Comparison of ENCODE assay signal across 8 cellular contexts in the genomic region with DNA sequence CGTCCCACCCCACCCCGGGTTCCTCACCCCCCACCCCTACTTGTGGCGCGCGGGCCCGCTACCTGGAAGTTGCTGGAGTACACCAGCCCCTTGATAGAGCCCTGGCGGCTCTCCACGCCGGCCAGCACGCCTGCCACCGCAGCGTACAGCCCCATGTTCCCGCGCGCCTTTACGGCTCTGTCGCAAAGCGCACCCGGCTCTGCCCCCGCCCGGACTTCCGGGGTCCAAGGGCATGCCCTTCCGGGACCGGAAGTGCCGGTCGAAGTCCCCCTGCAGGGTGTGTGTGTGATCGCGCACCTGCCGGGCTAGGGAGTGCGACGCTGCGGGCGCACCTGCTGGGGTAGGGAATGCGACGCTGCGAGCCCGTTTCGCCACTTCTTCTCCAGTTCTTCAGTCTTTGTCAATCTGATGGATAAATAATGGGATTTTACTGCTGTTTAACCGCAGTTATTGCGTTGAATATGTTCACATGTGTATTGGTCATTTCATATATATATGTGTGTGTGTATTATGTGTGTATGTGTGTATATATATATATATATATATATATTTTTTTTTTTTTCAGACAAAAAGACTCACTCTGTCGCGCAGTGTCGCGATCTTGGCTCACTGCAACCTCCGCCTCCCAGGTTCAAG. TPM values are rescaled to one million over a fixed set of nuclear protein-coding genes. Genes with fewer than 3 reads are reported as not detected.
DNase-seq lines count a peak whose midpoint lies in the region; ATAC-seq and TF ChIP-seq lines count a peak whose summit lies in the region.
"Not testable (repeated sequence)": the region's sequence is repeated elsewhere in the genome, so short reads cannot be mapped to it uniquely, and the experiment has no call there.

No MANE protein-coding gene starts in this region.

- not testable (repeated sequence) for H3K27me3 Mint-ChIP-seq in activated naive CD4-positive, alpha-beta T cell treated with anti-CD3 and anti-CD28 coated beads, Interleukin-2, amount 10 ng/mL, durations not matched to agents 7 days and 5 days; natural killer cell treated with Interleukin-12 subunit alpha and Interleukin-12 subunit beta and Interleukin-15 and Interleukin-18, amount 100 ng/mL, for 72 hours

- not testable (repeated sequence) for H3K27ac Mint-ChIP-seq in activated naive CD4-positive, alpha-beta T cell treated with anti-CD3 and anti-CD28 coated beads, Interleukin-2, amount 10 ng/mL, durations not matched to agents 7 days and 5 days; natural killer cell treated with Interleukin-12 subunit alpha and Interleukin-12 subunit beta and Interleukin-15 and Interleukin-18, amount 100 ng/mL, for 72 hours

- TF ChIP-seq EP300 in upper lobe of left lung (IDR thresholded peaks at IDR 0.05) = not testable (repeated sequence)

- not testable (repeated sequence) for H3K9me3 ChIP-seq in OCI-LY1 (ENCODE audit: low read length); upper lobe of left lung

- H4K20me1 ChIP-seq in OCI-LY1 (ENCODE audit: insufficient read depth, low read length) = not testable (repeated sequence)

- H3K4me2 ChIP-seq in OCI-LY1 (ENCODE audit: low read length) = peak overlapping the region; percentile 42; the same call in 1 of the 2 replicates

- H3K4me3 ChIP-seq in OCI-LY1 (ENCODE audit: low read depth, low read length, poor library complexity, severe bottlenecking) (peak overlapping the region; percentile 43), fibroblast of pulmonary artery (replicated peaks; ENCODE audit: low read depth, low read length) (peak overlapping the region; percentile 31), upper lobe of left lung (peak overlapping the region in 3 of 4 donors; percentile 44 to 47 (median 45))

- H3K9me3 Mint-ChIP-seq in activated naive CD4-positive, alpha-beta T cell treated with anti-CD3 and anti-CD28 coated beads, Interleukin-2, amount 10 ng/mL, durations not matched to agents 7 days and 5 days; natural killer cell treated with Interleukin-12 subunit alpha and Interleukin-12 subunit beta and Interleukin-15 and Interleukin-18, amount 100 ng/mL, for 72 hours: not testable (repeated sequence)

- H3K4me1 Mint-ChIP-seq in activated naive CD4-positive, alpha-beta T cell treated with anti-CD3 and anti-CD28 coated beads, Interleukin-2, amount 10 ng/mL, durations not matched to agents 7 days and 5 days; natural killer cell treated with Interleukin-12 subunit alpha and Interleukin-12 subunit beta and Interleukin-15 and Interleukin-18, amount 100 ng/mL, for 72 hours (ENCODE audit: low read depth in 2 of 2): not testable (repeated sequence)

- DNase-seq in activated naive CD4-positive, alpha-beta T cell treated with anti-CD3 and anti-CD28 coated beads, Interleukin-2, amount 10 ng/mL, durations not matched to agents 7 days and 5 days = peak; percentile 44
- not testable (repeated sequence) for DNase-seq in fibroblast of pulmonary artery (ENCODE audit: low read depth); natural killer cell treated with Interleukin-12 subunit alpha and Interleukin-12 subunit beta and Interleukin-15 and Interleukin-18, amount 100 ng/mL, for 72 hours (ENCODE audit: low spot score)
- DNase-seq in upper lobe of left lung = peak in 1 of 2 donors; percentile 68

- 26 to 63% methylated on average over 2 to 6 of the region's 45 CpGs for WGBS in upper lobe of left lung, 2 donors

- not testable (repeated sequence) for TF ChIP-seq CTCF in OCI-LY1 (IDR thresholded peaks at IDR 0.05; ENCODE audit: low read length); fibroblast of pulmonary artery (IDR thresholded peaks at IDR 0.05; ENCODE audit: low read length, missing control alignments); upper lobe of left lung (IDR thresholded peaks at IDR 0.05)

- not testable (repeated sequence) for H3K27ac ChIP-seq in OCI-LY1 (ENCODE audit: low read depth, low read length, poor library complexity, severe bottlenecking); upper lobe of left lung

- not testable (repeated sequence) for H3K9me2 ChIP-seq in OCI-LY1 (ENCODE audit: low read depth, low read length)

- not testable (repeated sequence) for H3K36me3 ChIP-seq in OCI-LY1 (ENCODE audit: insufficient read depth, low read length); upper lobe of left lung

- peak overlapping the region; percentile 71 for H3K4me3 Mint-ChIP-seq in activated naive CD4-positive, alpha-beta T cell treated with anti-CD3 and anti-CD28 coated beads, Interleukin-2, amount 10 ng/mL, durations not matched to agents 7 days and 5 days
- peak overlapping the region; percentile 52 for H3K4me3 Mint-ChIP-seq in natural killer cell treated with Interleukin-12 subunit alpha and Interleukin-12 subunit beta and Interleukin-15 and Interleukin-18, amount 100 ng/mL, for 72 hours

- H3K9ac ChIP-seq in OCI-LY1 (ENCODE audit: low read length) = not testable (repeated sequence)

- not testable (repeated sequence) for H3K4me1 ChIP-seq in OCI-LY1 (ENCODE audit: insufficient read depth, low read length, severe bottlenecking); upper lobe of left lung

- not testable (repeated sequence) for H2AFZ ChIP-seq in OCI-LY1 (ENCODE audit: low read length)

- not testable (repeated sequence) for H3K79me2 ChIP-seq in OCI-LY1 (ENCODE audit: insufficient read depth, low read length)

- H3F3A ChIP-seq in OCI-LY1 (ENCODE audit: insufficient read depth, low read length) = not testable (repeated sequence)

- not testable (repeated sequence) for TF ChIP-seq POLR2A in upper lobe of left lung (IDR thresholded peaks at IDR 0.05)

- CTCF ChIA-PET in activated naive CD4-positive, alpha-beta T cell treated with anti-CD3 and anti-CD28 coated beads, Interleukin-2, amount 10 ng/mL, durations not matched to agents 7 days and 5 days (lab: Charles Lee) = not testable (repeated sequence)

- H3K27me3 ChIP-seq in OCI-LY1 (ENCODE audit: insufficient read depth, low read length); upper lobe of left lung: not testable (repeated sequence)

- ATAC-seq in GM18508 (IDR thresholded peaks at IDR 0.05; ENCODE audit: insufficient read depth, unreplicated experiment) (peak; percentile 68), GM21526 (IDR thresholded peaks at IDR 0.05; ENCODE audit: low FRiP score, unreplicated experiment) (peak; percentile 83), HG03060 (IDR thresholded peaks at IDR 0.05; ENCODE audit: low read depth, unreplicated experiment) (peak; percentile 80), upper lobe of left lung (ENCODE audit: low FRiP score in 2 of 2) (peak; percentile 97 to 98)
- peak; percentile 98 to 99 for ATAC-seq in natural killer cell treated with Interleukin-12 subunit alpha and Interleukin-12 subunit beta and Interleukin-15 and Interleukin-18, amount 100 ng/mL, for 72 hours

- not testable (repeated sequence) for H3K36me3 Mint-ChIP-seq in activated naive CD4-positive, alpha-beta T cell treated with anti-CD3 and anti-CD28 coated beads, Interleukin-2, amount 10 ng/mL, durations not matched to agents 7 days and 5 days; natural killer cell treated with Interleukin-12 subunit alpha and Interleukin-12 subunit beta and Interleukin-15 and Interleukin-18, amount 100 ng/mL, for 72 hours

RNA-seq across cellular contexts. Expression of gene TRIM74, which starts 14.6 kb away (rescaled TPM):
- total RNA-seq in natural killer cell treated with Interleukin-12 subunit alpha and Interleukin-12 subunit beta and Interleukin-15 and Interleukin-18, amount 100 ng/mL, for 72 hours = under 1 TPM in 1 of 2 donors, not detected in 1; 0.78 TPM
- total RNA-seq in upper lobe of left lung = 1 to 10 TPM in 2 of 6 donors, under 1 TPM in 1, not detected in 3; 0.60 to 9.4 (median 1.2) TPM

RNA-seq across cellular contexts. Expression of gene POM121, which starts 29.8 kb away (rescaled TPM):
- 100 to 1,000 TPM in 1 of 2 donors, 10 to 100 TPM in 1; 67.4 to 114 TPM for total RNA-seq in natural killer cell treated with Interleukin-12 subunit alpha and Interleukin-12 subunit beta and Interleukin-15 and Interleukin-18, amount 100 ng/mL, for 72 hours
- 10 to 100 TPM; 25.5 to 37.2 (median 32.8) TPM for total RNA-seq in upper lobe of left lung
